In the genomic region with DNA sequence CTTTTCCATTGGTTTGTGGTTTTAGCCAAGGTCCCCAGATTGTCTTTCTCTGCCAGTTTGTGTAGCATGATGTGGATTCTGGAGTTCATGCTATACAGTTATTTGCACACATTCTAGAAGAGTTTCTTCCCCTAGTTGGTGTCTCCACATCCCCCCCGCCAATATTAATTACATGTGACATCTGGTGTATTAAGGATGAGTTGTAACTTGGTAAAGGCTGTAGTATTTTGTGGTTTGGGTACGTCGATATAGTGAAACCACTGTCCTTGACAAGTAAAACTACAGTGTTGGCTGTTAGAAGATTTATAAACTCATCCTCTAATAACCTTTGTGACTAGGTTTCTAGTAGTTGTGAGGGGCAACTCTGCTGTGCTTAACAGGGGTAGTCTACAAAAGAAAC, we compare ENCODE assay signal across 25 cellular contexts. TPM values are rescaled to one million over a fixed set of nuclear protein-coding genes. Genes with fewer than 3 reads are reported as not detected.
DNase-seq lines count a peak whose midpoint lies in the region; ATAC-seq and TF ChIP-seq lines count a peak whose summit lies in the region.
"Had no signal": no experiment of that assay in that cellular context is flagged by ENCODE, and none has a peak within 500 bp of the region (broad histone marks: within the 10 kb centered on the region; RNA-seq: fewer than 3 reads in every experiment).

No MANE protein-coding gene starts in this region.

- H3K9ac ChIP-seq in MM.1S (ENCODE audit: low read length) (no peak overlapping the region), colonic mucosa (ENCODE audit: low read depth in 2 of 2, low read length in 2 of 2) (peak overlapping the region in 1 of 2 donors; percentile 51)
- H3K9ac ChIP-seq: parathyroid adenoma had no signal

- H3K9me2 ChIP-seq in MM.1S (replicated peaks; ENCODE audit: insufficient read depth, low read length), result no peaks in the 10 kb centered on the region

- no peaks in the 10 kb centered on the region for H3K27me3 ChIP-seq in CD4-positive, alpha-beta T cell (ENCODE audit: control insufficient read depth, insufficient read depth, low read length)
- no peaks in the 10 kb centered on the region for H3K27me3 ChIP-seq in MM.1S (replicated peaks; ENCODE audit: insufficient read depth, low read length)
- no peaks in the 10 kb centered on the region for H3K27me3 ChIP-seq in colonic mucosa
- H3K27me3 ChIP-seq in psoas muscle (ENCODE audit: insufficient read depth in 3 of 3, low read length in 2 of 3), result no peaks in the 10 kb centered on the region
- H3K27me3 ChIP-seq: breast epithelium, dorsolateral prefrontal cortex, right lobe of liver had no signal

- no peaks in the 10 kb centered on the region for H3K9me3 ChIP-seq in CD4-positive, alpha-beta T cell (ENCODE audit: control insufficient read depth, low read length)
- no peaks in the 10 kb centered on the region for H3K9me3 ChIP-seq in MM.1S (replicated peaks; ENCODE audit: insufficient read depth, low read length)
- no peaks in the 10 kb centered on the region for H3K9me3 ChIP-seq in colonic mucosa
- no peaks in the 10 kb centered on the region for H3K9me3 ChIP-seq in psoas muscle
- H3K9me3 ChIP-seq: breast epithelium, right lobe of liver had no signal

- H3K27ac ChIP-seq in CD4-positive, alpha-beta T cell (ENCODE audit: low read depth, low read length), result no peak overlapping the region
- H3K27ac ChIP-seq in MM.1S (ENCODE audit: low read length) (peak overlapping the region; percentile 42; the same call in 1 of the 2 replicates), colonic mucosa (peak overlapping the region; percentile 65), psoas muscle (peak overlapping the region; percentile 42)
- H3K27ac ChIP-seq: breast epithelium, parathyroid adenoma, right lobe of liver, SK-N-MC had no signal

- POLR2A ChIA-PET in CD4-positive, alpha-beta T cell (lab: Charles Lee), result no interaction called here

- peaks cover 13% of the 10 kb centered on the region for H3K4me1 Mint-ChIP-seq in CD4-positive, alpha-beta T cell (ENCODE audit: low read depth)
- H3K4me1 Mint-ChIP-seq in stimulated activated naive B cell treated with anti-CD40 and anti-IgM and Interleukin-4, amounts not matched to agents 10 μg/mL and 1 μg/mL and 100 μg/mL, for 72 hours, result peaks cover 0 to 2% of the 10 kb centered on the region in 2 donors
- H3K4me1 Mint-ChIP-seq: activated B cell treated with CpG ODN at 0.5 μM for 24 hours had no signal

- H3K27me3 Mint-ChIP-seq in CD4-positive, alpha-beta T cell, result no peaks in the 10 kb centered on the region
- H3K27me3 Mint-ChIP-seq in stimulated activated naive B cell treated with anti-CD40 and anti-IgM and Interleukin-4, amounts not matched to agents 10 μg/mL and 1 μg/mL and 100 μg/mL, for 72 hours, result no peaks in the 10 kb centered on the region
- H3K27me3 Mint-ChIP-seq: activated B cell treated with CpG ODN at 0.5 μM for 24 hours; activated naive CD8-positive, alpha-beta T cell treated with anti-CD3 and anti-CD28 coated beads, Interleukin-2, amount 10 ng/mL, durations not matched to agents 7 days and 5 days; naive thymus-derived CD8-positive, alpha-beta T cell had no signal

- H3K79me2 ChIP-seq in MM.1S (ENCODE audit: low read length), result peaks cover 3% of the 10 kb centered on the region; the same call in 1 of the 2 replicates

- H3K4me1 ChIP-seq in MM.1S (ENCODE audit: low read length), result peaks cover 9% of the 10 kb centered on the region; the same call in 1 of the 2 replicates
- H3K4me1 ChIP-seq in colonic mucosa, result peaks cover 4% of the 10 kb centered on the region
- H3K4me1 ChIP-seq in psoas muscle, result peaks cover 14% of the 10 kb centered on the region
- H3K4me1 ChIP-seq: breast epithelium, parathyroid adenoma, right lobe of liver had no signal

- ATAC-seq in CD4-positive, alpha-beta T cell (ENCODE audit: poor library complexity), result no peak
- ATAC-seq in psoas muscle (peak in 1 of 4 donors; percentile 9), HG03175 (IDR thresholded peaks at IDR 0.05; ENCODE audit: unreplicated experiment) (no peak), HG02623 (IDR thresholded peaks at IDR 0.05; ENCODE audit: unreplicated experiment) (no peak)
- ATAC-seq in stimulated activated naive B cell treated with anti-CD40 and anti-IgM and Interleukin-4, amounts not matched to agents 10 μg/mL and 1 μg/mL and 100 μg/mL, for 72 hours (replicated peaks), result no peak
- ATAC-seq: HCT116; naive thymus-derived CD8-positive, alpha-beta T cell; right lobe of liver had no signal

- H3F3A ChIP-seq in MM.1S (ENCODE audit: insufficient read depth, low read length), result peaks cover 5% of the 10 kb centered on the region; the same call in 1 of the 2 replicates

- H3K4me3 ChIP-seq in MM.1S (ENCODE audit: low read length), result no peak overlapping the region
- no peak overlapping the region for H3K4me3 ChIP-seq in colonic mucosa
- no peak overlapping the region for H3K4me3 ChIP-seq in psoas muscle
- H3K4me3 ChIP-seq: breast epithelium, dorsolateral prefrontal cortex, right lobe of liver, SK-N-MC had no signal

- H4K20me1 ChIP-seq in MM.1S (ENCODE audit: insufficient read depth, low read length), result 0 out of 2 replicates have a peak, but pooled peaks cover 4% of the 10 kb centered on the region

- no peak overlapping the region for H2AFZ ChIP-seq in MM.1S (ENCODE audit: low read length)
- H2AFZ ChIP-seq: parathyroid adenoma had no signal

- peaks cover 89% of the 10 kb centered on the region for H3K36me3 Mint-ChIP-seq in CD4-positive, alpha-beta T cell (ENCODE audit: low read depth)
- H3K36me3 Mint-ChIP-seq in stimulated activated naive B cell treated with anti-CD40 and anti-IgM and Interleukin-4, amounts not matched to agents 10 μg/mL and 1 μg/mL and 100 μg/mL, for 72 hours, result peaks cover 21 to 46% of the 10 kb centered on the region in 2 donors

- no peak overlapping the region for H3K4me3 Mint-ChIP-seq in CD4-positive, alpha-beta T cell
- H3K4me3 Mint-ChIP-seq in stimulated activated naive B cell treated with anti-CD40 and anti-IgM and Interleukin-4, amounts not matched to agents 10 μg/mL and 1 μg/mL and 100 μg/mL, for 72 hours, result no peak overlapping the region
- H3K4me3 Mint-ChIP-seq: activated B cell treated with CpG ODN at 0.5 μM for 24 hours; activated naive CD8-positive, alpha-beta T cell treated with anti-CD3 and anti-CD28 coated beads, Interleukin-2, amount 10 ng/mL, durations not matched to agents 7 days and 5 days; activated T-helper 1 cell treated with anti-CD3 and anti-CD28 coated beads, Interleukin-12 subunit alpha, Interleukin-12 subunit beta, Interleukin-2, Interleukin-4 antibody, amounts not matched to agents 30 ng/mL and 10 ng/mL and 1 ng/mL, durations not matched to agents 14 hours and 24 hours and 36 hours; naive thymus-derived CD8-positive, alpha-beta T cell had no signal

- intact Hi-C loops in CD4-positive, alpha-beta T cell (cut with DNase I, micrococcal nuclease), result no loop called here
- intact Hi-C loops in colonic mucosa (cut with DNase I) (no loop called here), psoas muscle (cut with DNase I) (no loop called here)

- peak overlapping the region; percentile 33 for H3K27ac Mint-ChIP-seq in CD4-positive, alpha-beta T cell
- no peak overlapping the region for H3K27ac Mint-ChIP-seq in stimulated activated naive B cell treated with anti-CD40 and anti-IgM and Interleukin-4, amounts not matched to agents 10 μg/mL and 1 μg/mL and 100 μg/mL, for 72 hours
- H3K27ac Mint-ChIP-seq: activated B cell treated with CpG ODN at 0.5 μM for 24 hours; activated naive CD8-positive, alpha-beta T cell treated with anti-CD3 and anti-CD28 coated beads, Interleukin-2, amount 10 ng/mL, durations not matched to agents 7 days and 5 days; activated T-helper 1 cell treated with anti-CD3 and anti-CD28 coated beads, Interleukin-12 subunit alpha, Interleukin-12 subunit beta, Interleukin-2, Interleukin-4 antibody, amounts not matched to agents 30 ng/mL and 10 ng/mL and 1 ng/mL, durations not matched to agents 14 hours and 24 hours and 36 hours had no signal

- 0 out of 2 replicates have a peak overlapping the region, but pooled peaks have one; percentile 19 for H3K4me2 ChIP-seq in MM.1S (ENCODE audit: low read depth, low read length)

- H3K36me3 ChIP-seq in MM.1S (replicated peaks; ENCODE audit: insufficient read depth, low read length), result peaks cover 3% of the 10 kb centered on the region; the same call in 1 of the 2 replicates
- H3K36me3 ChIP-seq in colonic mucosa, result peaks cover 16% of the 10 kb centered on the region
- peaks cover 2 to 98% of the 10 kb centered on the region in 2 donors for H3K36me3 ChIP-seq in psoas muscle (ENCODE audit: insufficient read depth in 1 of 2, low read depth in 1 of 2)
- H3K36me3 ChIP-seq: breast epithelium had no signal

- CTCF ChIA-PET in CD4-positive, alpha-beta T cell (lab: Charles Lee), result interaction anchor here (1.5 kb wide), 1 partner anchor 15 kb away, joined by 3 read pairs; no protein-coding TSS in a partner anchor

- H3K9me3 Mint-ChIP-seq in CD4-positive, alpha-beta T cell, result no peaks in the 10 kb centered on the region
- H3K9me3 Mint-ChIP-seq in stimulated activated naive B cell treated with anti-CD40 and anti-IgM and Interleukin-4, amounts not matched to agents 10 μg/mL and 1 μg/mL and 100 μg/mL, for 72 hours, result no peaks in the 10 kb centered on the region
- H3K9me3 Mint-ChIP-seq: activated B cell treated with CpG ODN at 0.5 μM for 24 hours; activated naive CD8-positive, alpha-beta T cell treated with anti-CD3 and anti-CD28 coated beads, Interleukin-2, amount 10 ng/mL, durations not matched to agents 7 days and 5 days; activated T-helper 1 cell treated with anti-CD3 and anti-CD28 coated beads, Interleukin-12 subunit alpha, Interleukin-12 subunit beta, Interleukin-2, Interleukin-4 antibody, amounts not matched to agents 30 ng/mL and 10 ng/mL and 1 ng/mL, durations not matched to agents 14 hours and 24 hours and 36 hours; naive thymus-derived CD8-positive, alpha-beta T cell had no signal

- no peak for DNase-seq in CD4-positive, alpha-beta T cell
- DNase-seq in MM.1S, result peak; percentile 48
- no peak for DNase-seq in colonic mucosa
- DNase-seq in psoas muscle, result no peak
- no peak for DNase-seq in SHP77 (lab: John Stamatoyannopoulos, UW)
- DNase-seq in stimulated activated naive B cell treated with anti-CD40 and anti-IgM and Interleukin-4, amounts not matched to agents 10 μg/mL and 1 μg/mL and 100 μg/mL, for 72 hours, result no peak
- DNase-seq: activated B cell treated with CpG ODN at 0.5 μM for 24 hours; activated CD8-positive, alpha-beta memory T cell treated with anti-CD3 and anti-CD28 coated beads for 24 hours; activated naive CD8-positive, alpha-beta T cell treated with anti-CD3 and anti-CD28 coated beads, Interleukin-2, amount 10 ng/mL, durations not matched to agents 7 days and 5 days; foreskin fibroblast; Karpas-422; kidney; naive thymus-derived CD8-positive, alpha-beta T cell; NCI-H1092; NCI-H1930; NK-92 treated with Interleukin-12 subunit alpha and Interleukin-12 subunit beta, amount 100 ng/mL, for 24 hours had no signal

- no peak for TF ChIP-seq CTCF in CD4-positive, alpha-beta T cell (IDR thresholded peaks at IDR 0.05)
- TF ChIP-seq CTCF in MM.1S (IDR thresholded peaks at IDR 0.05; ENCODE audit: low read length) (no peak), colonic mucosa (IDR thresholded peaks at IDR 0.05) (no peak), psoas muscle (IDR thresholded peaks at IDR 0.05) (no peak)

- whole genome bisulfite sequencing in psoas muscle, 3 donors, result 61 to 71% (median 65%) methylated on average over 3 of the region's 3 CpGs

RNA-seq across cellular contexts. Expression of a gene that starts 23.7 kb away (rescaled TPM):
- total RNA-seq in CD4-positive, alpha-beta T cell, result 10 to 100 TPM; 45.9 to 47.0 TPM
- 10 to 100 TPM; 34.9 to 73.9 TPM for total RNA-seq in colonic mucosa
- 10 to 100 TPM; 11.1 to 17.0 (median 13.7) TPM for total RNA-seq in psoas muscle
- polyA plus RNA-seq in psoas muscle, result 1 to 10 TPM; 4.1 to 8.7 (median 8.5) TPM

RNA-seq across cellular contexts. Expression of a gene that starts 40.8 kb away (rescaled TPM):
- total RNA-seq in CD4-positive, alpha-beta T cell, result 100 to 1,000 TPM; 132 to 134 TPM
- total RNA-seq in colonic mucosa (100 to 1,000 TPM in 1 of 2 donors, 10 to 100 TPM in 1; 92.3 to 150 TPM), psoas muscle (10 to 100 TPM; 55.1 to 65.7 (median 59.6) TPM)
- 10 to 100 TPM; 30.5 to 49.5 (median 46.9) TPM for polyA plus RNA-seq in psoas muscle

RNA-seq across cellular contexts. Expression of a gene that starts 47.7 kb away (rescaled TPM):
- 100 to 1,000 TPM; 182 TPM for total RNA-seq in CD4-positive, alpha-beta T cell
- total RNA-seq in colonic mucosa (10 to 100 TPM; 55.6 to 77.4 TPM), psoas muscle (100 to 1,000 TPM in 3 of 4 donors, 10 to 100 TPM in 1; 92.7 to 125 (median 113) TPM)
- 100 to 1,000 TPM in 1 of 3 donors, 10 to 100 TPM in 2; 59.5 to 163 (median 67.0) TPM for polyA plus RNA-seq in psoas muscle

RNA-seq across cellular contexts. Expression of a gene that starts 52.0 kb away (rescaled TPM):
- total RNA-seq in CD4-positive, alpha-beta T cell, result 10 to 100 TPM; 15.1 to 15.6 TPM
- total RNA-seq in colonic mucosa, result 10 to 100 TPM; 22.0 to 23.5 TPM
- total RNA-seq in psoas muscle, result 10 to 100 TPM in 1 of 4 donors, 1 to 10 TPM in 3; 7.5 to 10.4 (median 9.1) TPM
- polyA plus RNA-seq in psoas muscle, result 10 to 100 TPM; 11.0 to 19.9 (median 13.4) TPM

RNA-seq across cellular contexts. Expression of a gene that starts 55.6 kb away (rescaled TPM):
- total RNA-seq in CD4-positive, alpha-beta T cell, result 10 to 100 TPM; 52.7 to 53.2 TPM
- 10 to 100 TPM; 62.2 to 98.4 TPM for total RNA-seq in colonic mucosa
- 100 to 1,000 TPM; 100 to 150 (median 112) TPM for total RNA-seq in psoas muscle
- 10 to 100 TPM; 60.6 to 98.8 (median 85.7) TPM for polyA plus RNA-seq in psoas muscle
